8 cellular contexts compared by ENCODE assay signal in the genomic region with DNA sequence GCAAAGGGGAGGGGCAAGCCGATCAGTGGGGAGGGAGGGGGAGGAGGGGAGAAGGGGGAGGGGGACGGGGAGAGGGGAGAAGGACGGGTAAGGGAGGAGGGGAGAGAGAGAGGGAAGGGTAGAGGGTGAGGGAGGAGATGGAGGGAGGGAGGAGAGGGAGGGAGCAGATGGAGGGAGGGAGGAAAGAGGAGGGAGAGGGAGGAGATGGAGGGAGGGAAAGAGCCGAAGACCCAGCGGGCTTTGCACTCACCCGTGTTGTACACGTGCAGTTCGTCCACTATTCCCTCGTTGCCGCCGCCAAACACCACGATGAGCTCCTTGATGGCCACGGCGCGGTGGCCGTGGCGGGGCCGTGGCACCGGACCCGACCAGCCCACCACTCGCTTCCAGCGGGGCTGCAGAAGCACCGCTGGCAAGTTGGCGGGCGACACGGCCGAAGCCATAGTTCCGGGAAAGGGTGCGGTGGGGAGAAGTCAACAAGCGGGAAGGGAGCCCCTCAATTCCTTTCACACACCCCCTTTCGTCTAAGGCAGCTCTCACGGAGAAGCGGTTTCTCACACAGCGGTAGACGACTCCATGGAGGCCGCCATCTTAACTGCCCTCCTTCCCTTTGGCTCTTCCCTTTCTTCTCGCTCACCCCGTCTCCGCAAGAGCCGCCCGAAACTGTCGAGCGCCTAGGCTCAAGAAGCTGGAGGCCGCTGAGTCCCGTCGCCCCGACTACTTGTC. TPM values are rescaled to one million over a fixed set of nuclear protein-coding genes. Genes with fewer than 3 reads are reported as not detected.
DNase-seq lines count a peak whose midpoint lies in the region; ATAC-seq and TF ChIP-seq lines count a peak whose summit lies in the region.

No MANE protein-coding gene starts in this region.

- no CpG with 5 or more reads among the region's 47 CpGs for WGBS in iPS DF 6.9 (ENCODE audit: insufficient coverage, insufficient read length)

- peak overlapping the region; percentile 85 for H3K4me3 ChIP-seq in astrocyte of the cerebellum (ENCODE audit: low read depth, low read length)
- H3K4me3 ChIP-seq in iPS DF 6.9 (ENCODE audit: low read length) = peak overlapping the region; percentile 100

- H3K9me3 ChIP-seq in iPS DF 6.9 (ENCODE audit: control insufficient read depth, insufficient read depth, low read length) = no peaks in the 10 kb centered on the region

- no peaks in the 10 kb centered on the region for H3K27me3 ChIP-seq in iPS DF 6.9 (ENCODE audit: control insufficient read depth, insufficient read depth, low read length)

- intact Hi-C loops in sciatic nerve (cut with DNase I) = no loop called here

- H3K27ac ChIP-seq in iPS DF 6.9 (ENCODE audit: low read length) = no peak overlapping the region

- ATAC-seq in HG02970 (IDR thresholded peaks at IDR 0.05; ENCODE audit: low FRiP score, unreplicated experiment) (peak; percentile 3), sciatic nerve (peak; percentile 55), HG02759 (IDR thresholded peaks at IDR 0.05; ENCODE audit: unreplicated experiment) (no peak)

- in situ Hi-C loops in astrocyte of the cerebellum (cut with HindIII; ENCODE audit: low sequenced_read_pairs) = no loop called here

- peaks cover 8% of the 10 kb centered on the region for H3K4me1 ChIP-seq in iPS DF 6.9 (ENCODE audit: control insufficient read depth, insufficient read depth, low read length)

- DNase-seq in NCI-H526 (lab: John Stamatoyannopoulos, UW) (peak; percentile 49 to 58), NCI-H526 treated with DMSO at 0.1 percent for 48 hours (lab: John Stamatoyannopoulos, UW) (no peak), NOMO-1 treated with DMSO at 0.1 percent for 48 hours (lab: John Stamatoyannopoulos, UW; ENCODE audit: unreplicated experiment) (peak; percentile 27), astrocyte of the cerebellum (ENCODE audit: low read depth) (peak; percentile 29), iPS DF 6.9 (ENCODE audit: low read depth, low spot score) (no peak), sciatic nerve (ENCODE audit: low spot score) (peak; percentile 75)

- no peaks in the 10 kb centered on the region for H3K36me3 ChIP-seq in iPS DF 6.9 (ENCODE audit: control insufficient read depth, insufficient read depth, low read length)

- no peak for TF ChIP-seq CTCF in astrocyte of the cerebellum (IDR thresholded peaks at IDR 0.05; ENCODE audit: low read depth, low read length, missing control alignments)

RNA-seq across cellular contexts. Expression of a gene that starts 1.1 kb away (rescaled TPM):
- total RNA-seq in sciatic nerve = 42.2 TPM

RNA-seq across cellular contexts. Expression of a gene that starts 2.0 kb away (rescaled TPM):
- 10.3 TPM for total RNA-seq in sciatic nerve

RNA-seq across cellular contexts. Expression of a gene that starts 26.1 kb away (rescaled TPM):
- 23.0 TPM for total RNA-seq in sciatic nerve

RNA-seq across cellular contexts. Expression of a gene that starts 35.7 kb away (rescaled TPM):
- total RNA-seq in sciatic nerve = 73.6 TPM

RNA-seq across cellular contexts. Expression of a gene that starts 44.5 kb away (rescaled TPM):
- total RNA-seq in sciatic nerve = 50.7 TPM

Comparison
In these comparisons a context has a peak if more than half of its experiments do, and no peak if none do; other contexts are left out.
1. DNase-seq: peak in NCI-H526 (2 of 2), NOMO-1 treated with DMSO at 0.1 percent for 48 hours (single experiment), astrocyte of the cerebellum (single experiment) and sciatic nerve (single experiment); none in NCI-H526 treated with DMSO at 0.1 percent for 48 hours (single experiment) and iPS DF 6.9 (single experiment).